10 cellular contexts compared by ENCODE assay signal in genomic region chr14:60646202-60646886, GRCh38. TPM values are rescaled to one million over a fixed set of nuclear protein-coding genes. Genes with fewer than 3 reads are reported as not detected.
A peak's percentile ranks its signal among the peaks of the same experiment; 100 is the strongest.
DNase-seq lines count a peak whose midpoint lies in the region; ATAC-seq and TF ChIP-seq lines count a peak whose summit lies in the region.
"Had no signal": no experiment of that assay in that cellular context is flagged by ENCODE, and none has a peak within 500 bp of the region (broad histone marks: within the 10 kb centered on the region; RNA-seq: fewer than 3 reads in every experiment).

No MANE protein-coding gene starts in this region.

- H4K5ac ChIP-seq in IMR-90 (ENCODE audit: low read depth, low read length), result no peak overlapping the region

- peaks cover 38% of the 10 kb centered on the region for H4K20me1 ChIP-seq in IMR-90 (ENCODE audit: insufficient read depth, low read length)

- CTCF ChIA-PET in IMR-90 (lab: Yijun Ruan, JAX), result interaction anchor here (0.6 to 1.1 kb wide), 3 partner anchors 11 to 178 kb away, joined by 4 to 14 read pairs (median 13); no protein-coding TSS in a partner anchor

- H3K14ac ChIP-seq in IMR-90 (replicated peaks; ENCODE audit: low read depth, low read length) (peak overlapping the region; percentile 94), mesenchymal stem cell (ENCODE audit: low read length in 2 of 2) (no peak overlapping the region)

- intact Hi-C loops in IMR-90 (cut with micrococcal nuclease), result loop anchor here (5.0 kb wide), 3 partner anchors 456 to 606 kb away; no protein-coding TSS in a partner anchor

- peak overlapping the region; percentile 8 for H2AK9ac ChIP-seq in IMR-90 (replicated peaks; ENCODE audit: low read depth, low read length, poor library complexity)

- DNase-seq in AG10803 (ENCODE audit: low read depth) (no peak), IMR-90 (no peak), mesenchymal stem cell (no peak), AG08396 (ENCODE audit: low spot score) (no peak), amygdala (lab: John Stamatoyannopoulos, UW) (no peak)
- DNase-seq in activated CD4-positive, alpha-beta T cell treated with anti-CD3 and anti-CD28 coated beads, Interleukin-2, amount 50 U/mL, for 1 hour, result no peak
- no peak for DNase-seq in activated CD8-positive, alpha-beta memory T cell treated with anti-CD3 and anti-CD28 coated beads for 24 hours
- DNase-seq: activated naive CD4-positive, alpha-beta T cell treated with anti-CD3 and anti-CD28 coated beads, Interleukin-2, amount 50 U/mL, for 16 hours had no signal

- H3K79me1 ChIP-seq in IMR-90 (ENCODE audit: low read depth in 1 of 2, low read length in 2 of 2) (peaks cover 7 to 49% of the 10 kb centered on the region in 2 experiments), mesenchymal stem cell (replicated peaks; ENCODE audit: low read length, poor library complexity, severe bottlenecking) (peaks cover 3% of the 10 kb centered on the region)

- WGBS in IMR-90 (ENCODE audit: extremely low coverage in 2 of 2, insufficient read length in 1 of 2), 2 experiments, result 74% methylated on average over 6 of the region's 11 CpGs; no CpG with 5 or more reads in 1 of the 2 experiments
- 4% methylated on average over 8 of the region's 11 CpGs for WGBS in mesenchymal stem cell

- no peak overlapping the region for H2BK20ac ChIP-seq in IMR-90 (ENCODE audit: low read depth, low read length)

- dilution Hi-C loops in IMR-90 (cut with HindIII; ENCODE audit: low sequenced_read_pairs, unreplicated experiment), result loop anchor here (25.0 kb wide), 1 partner anchor 391 kb away; no protein-coding TSS in a partner anchor

- H3K9me1 ChIP-seq in IMR-90 (ENCODE audit: insufficient read depth, low read length), result peaks cover 7% of the 10 kb centered on the region; the same call in 1 of the 2 replicates

- BruUV-seq in IMR-90 (replicated peaks; lab: Mats Ljungman, UMichigan), result no TSS peak

- H3K4me3 ChIP-seq in AG10803 (ENCODE audit: low read length), result peak overlapping the region; percentile 70
- peak overlapping the region; percentile 74 for H3K4me3 ChIP-seq in IMR-90 (ENCODE audit: insufficient read depth, low read depth, low read length)
- H3K4me3 ChIP-seq in mesenchymal stem cell (ENCODE audit: insufficient read depth in 1 of 2, low read depth in 1 of 2, low read length in 2 of 2), result peak overlapping the region; percentile 47 to 88

- H3K4me2 ChIP-seq in IMR-90 (ENCODE audit: low read depth, low read length) (peak overlapping the region; percentile 66), mesenchymal stem cell (ENCODE audit: low read length, poor library complexity, severe bottlenecking) (peak overlapping the region; percentile 92)

- H2AK5ac ChIP-seq in IMR-90 (ENCODE audit: low read depth, low read length) (peak overlapping the region; percentile 29; the same call in 1 of the 2 replicates), mesenchymal stem cell (ENCODE audit: low read length, severe bottlenecking) (no peak overlapping the region)

- peak overlapping the region in 1 of 2 experiments; percentile 4; a peak in 1 of 4 replicates for H4K8ac ChIP-seq in IMR-90 (ENCODE audit: low read depth in 2 of 2, low read length in 2 of 2)
- no peak overlapping the region for H4K8ac ChIP-seq in mesenchymal stem cell (ENCODE audit: low read length)

- H3K56ac ChIP-seq in IMR-90 (ENCODE audit: extremely low read depth, insufficient read depth, low read length), result peak overlapping the region; percentile 35; the same call in 1 of the 2 replicates

- H3K36me3 ChIP-seq in IMR-90 (ENCODE audit: control insufficient read depth, insufficient read depth, low read length), result peaks cover 34% of the 10 kb centered on the region; the same call in 1 of the 2 replicates
- H3K36me3 ChIP-seq in mesenchymal stem cell (ENCODE audit: control insufficient read depth in 1 of 2, insufficient read depth in 2 of 2, low read depth in 1 of 2, low read length in 2 of 2), result peaks cover 0 to 28% of the 10 kb centered on the region in 2 experiments

- no peak for TF ChIP-seq POLR2A in IMR-90 (IDR thresholded peaks at IDR 0.05; ENCODE audit: low read depth, low read length)

- TF ChIP-seq RAD21 in IMR-90 (IDR thresholded peaks at IDR 0.05; ENCODE audit: low read length), result no peak

- no peak overlapping the region; the same call in 1 of the 2 replicates for H4K91ac ChIP-seq in IMR-90 (ENCODE audit: insufficient read depth, low read depth, low read length)
- no peak overlapping the region for H4K91ac ChIP-seq in mesenchymal stem cell (ENCODE audit: low read length)

- ATAC-seq in IMR-90 (ENCODE audit: low read depth), result no peak
- ATAC-seq: activated CD4-positive, CD25-positive, alpha-beta regulatory T cell treated with anti-CD3 and anti-CD28 coated beads, Interleukin-2, amount 50 U/mL, for 24 hours had no signal

- peak overlapping the region; percentile 99 for H3K9ac ChIP-seq in IMR-90 (ENCODE audit: low read depth, low read length)
- peak overlapping the region; percentile 90 for H3K9ac ChIP-seq in mesenchymal stem cell (ENCODE audit: low read length)

- H3K18ac ChIP-seq in IMR-90 (ENCODE audit: low read depth, low read length) (peak overlapping the region; percentile 17; the same call in 1 of the 2 replicates), mesenchymal stem cell (ENCODE audit: low read depth in 1 of 2, low read length in 2 of 2) (no peak overlapping the region)

- TF ChIP-seq CTCF in AG10803 (conservative IDR thresholded peaks at IDR 0.05; ENCODE audit: low read length) (no peak), IMR-90 (conservative IDR thresholded peaks at IDR 0.05; ENCODE audit: low read depth, low read length) (no peak), VCaP (conservative IDR thresholded peaks at IDR 0.05) (no peak)

- H2BK120ac ChIP-seq in IMR-90 (ENCODE audit: low read depth, low read length), result no peak overlapping the region; the same call in 1 of the 2 replicates
- no peak overlapping the region for H2BK120ac ChIP-seq in mesenchymal stem cell (ENCODE audit: low read depth, low read length)

- H3K27me3 ChIP-seq in IMR-90 (ENCODE audit: control insufficient read depth, insufficient read depth, low read length) (no peaks in the 10 kb centered on the region), mesenchymal stem cell (ENCODE audit: control insufficient read depth in 1 of 2, insufficient read depth in 1 of 2, low read length in 2 of 2) (peaks cover 0 to 64% of the 10 kb centered on the region in 2 experiments)

- H3K9me3 ChIP-seq in IMR-90 (ENCODE audit: control insufficient read depth, insufficient read depth, low read length) (no peaks in the 10 kb centered on the region), mesenchymal stem cell (ENCODE audit: control insufficient read depth, low read length) (no peaks in the 10 kb centered on the region)

- peak overlapping the region; percentile 75 for H3K4ac ChIP-seq in IMR-90 (ENCODE audit: low read depth, low read length)
- no peak overlapping the region for H3K4ac ChIP-seq in mesenchymal stem cell (ENCODE audit: low read depth in 1 of 2, low read length in 2 of 2)

- H3K4me1 ChIP-seq in IMR-90 (ENCODE audit: control insufficient read depth, insufficient read depth, low read length), result peaks cover 8% of the 10 kb centered on the region
- H3K4me1 ChIP-seq in mesenchymal stem cell (ENCODE audit: control insufficient read depth, insufficient read depth, low read depth, low read length), result peaks cover 16% of the 10 kb centered on the region

- in situ Hi-C loops in IMR-90 (cut with MboI; ENCODE audit: low sequenced_read_pairs), result loop anchor here (25.0 kb wide), 2 partner anchors 341 to 916 kb away; partner anchors contain the start of genes SLC38A6 and TRMT5

- H2BK15ac ChIP-seq in IMR-90 (ENCODE audit: low read depth, low read length) (no peak overlapping the region), mesenchymal stem cell (ENCODE audit: low read depth, poor library complexity, severe bottlenecking) (no peak overlapping the region)

- peak overlapping the region; percentile 72 for H3K27ac ChIP-seq in IMR-90 (ENCODE audit: insufficient read depth, low read length)
- peak overlapping the region; percentile 64 for H3K27ac ChIP-seq in VCaP
- H3K27ac ChIP-seq in mesenchymal stem cell (ENCODE audit: low read length, poor library complexity, severe bottlenecking), result peak overlapping the region; percentile 33

- H2BK12ac ChIP-seq in mesenchymal stem cell (ENCODE audit: low read length in 2 of 2), result no peak overlapping the region

- H3K23ac ChIP-seq in IMR-90 (ENCODE audit: low read depth, low read length) (peak overlapping the region; percentile 97), mesenchymal stem cell (ENCODE audit: low read length in 2 of 2) (no peak overlapping the region)

- H2AFZ ChIP-seq in IMR-90 (replicated peaks; ENCODE audit: low read length, poor library complexity) (no peak overlapping the region), mesenchymal stem cell (ENCODE audit: low read depth, low read length) (no peak overlapping the region)

- POLR2A ChIA-PET in IMR-90 (lab: Charles Lee; ENCODE audit: unreplicated experiment), result interaction anchor here (0.7 kb wide), 1 partner anchor 319 kb away, joined by 11 read pairs; no protein-coding TSS in a partner anchor

- H2BK5ac ChIP-seq in IMR-90 (ENCODE audit: low read depth, low read length, poor library complexity, severe bottlenecking) (peak overlapping the region; percentile 27), mesenchymal stem cell (ENCODE audit: low read depth, low read length, poor library complexity, severe bottlenecking) (no peak overlapping the region)

TF ChIP-seq in IMR-90, 13 proteins besides CTCF, POLR2A, EP300 and RAD21:
- TF ChIP-seq CEBPB (IDR thresholded peaks at IDR 0.05; ENCODE audit: low read depth, low read length) (peak; percentile 73), USF2 (IDR thresholded peaks at IDR 0.05; ENCODE audit: low read depth, low read length) (no peak), NFE2L2 (IDR thresholded peaks at IDR 0.05; ENCODE audit: low read depth, low read length) (no peak), MXI1 (IDR thresholded peaks at IDR 0.05; ENCODE audit: borderline replicate concordance, low read depth, low read length) (no peak)

RNA-seq across cellular contexts. Expression of gene SIX1, which starts 2.9 kb away (rescaled TPM):
- total RNA-seq in IMR-90 (2012; rRNA removed), result 7.7 and 8.6 TPM in 2 replicates
- 15.0 and 15.1 TPM in 2 replicates for polyA plus RNA-seq in IMR-90 (2012; rRNA removed)
- 12.2 and 21.4 TPM in 2 replicates for polyA plus RNA-seq in IMR-90 (2012; cell fraction: cytosol; rRNA removed)
- 8.8 and 12.1 TPM in 2 replicates for polyA plus RNA-seq in IMR-90 (2012; cell fraction: nucleus; rRNA removed; ENCODE audit: low replicate concordance)
- polyA plus RNA-seq in mesenchymal stem cell (2013, experiment 1 of 2), result 0.07 TPM
- polyA plus RNA-seq in mesenchymal stem cell (2013, experiment 2 of 2), result 0.11 TPM
